ENCODE assay signal across 3 cellular contexts in genomic region chr10:24973163-24973562, GRCh38.
A peak's percentile ranks its signal among the peaks of the same experiment; 100 is the strongest.
TF ChIP-seq lines count a peak whose summit lies in the region.

No MANE protein-coding gene starts in this region.

TF ChIP-seq in HepG2, 621 proteins besides CTCF, POLR2A, EP300 and RAD21 (continues in another document):
- peak in 1 of 2 experiments; percentile 60; a peak in 2 of 4 replicates for TF ChIP-seq ATF4 (CRISPR knock-in tag; IDR thresholded peaks at IDR 0.05)
- TF ChIP-seq SOX5 (CRISPR knock-in tag; IDR thresholded peaks at IDR 0.05; ENCODE audit: borderline replicate concordance), result peak; percentile 41; the same call in 1 of the 2 replicates
- TF ChIP-seq PPARG (CRISPR knock-in tag; conservative IDR thresholded peaks at IDR 0.05), result no peak
- 0 out of 2 replicates have a peak, but pooled peaks have one; percentile 15 for TF ChIP-seq FOSL2 (CRISPR knock-in tag; IDR thresholded peaks at IDR 0.05)
- TF ChIP-seq, protein P1, sequence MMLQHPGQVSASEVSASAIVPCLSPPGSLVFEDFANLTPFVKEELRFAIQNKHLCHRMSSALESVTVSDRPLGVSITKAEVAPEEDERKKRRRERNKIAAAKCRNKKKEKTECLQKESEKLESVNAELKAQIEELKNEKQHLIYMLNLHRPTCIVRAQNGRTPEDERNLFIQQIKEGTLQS (CRISPR knock-in tag; IDR thresholded peaks at IDR 0.05), result 0 out of 2 replicates have a peak, but pooled peaks have one; percentile 24
- 0 out of 2 replicates have a peak, but pooled peaks have one; percentile 27 for TF ChIP-seq ZNF331 (CRISPR knock-in tag; IDR thresholded peaks at IDR 0.05)
- peak; percentile 58; the same call in 1 of the 2 replicates for TF ChIP-seq HMG20A (CRISPR knock-in tag; IDR thresholded peaks at IDR 0.05; ENCODE audit: borderline replicate concordance)
- no peak for TF ChIP-seq SOX6 (IDR thresholded peaks at IDR 0.05)
- peak; percentile 17; the same call in 1 of the 2 replicates for TF ChIP-seq SOX6 (CRISPR knock-in tag; IDR thresholded peaks at IDR 0.05)
- peak; percentile 22 for TF ChIP-seq XRCC5 (optimal IDR thresholded peaks at IDR 0.05; ENCODE audit: low read length)
- 0 out of 2 replicates have a peak, but pooled peaks have one; percentile 16 for TF ChIP-seq ZNF12 (CRISPR knock-in tag; IDR thresholded peaks at IDR 0.05)
- TF ChIP-seq, protein P2, sequence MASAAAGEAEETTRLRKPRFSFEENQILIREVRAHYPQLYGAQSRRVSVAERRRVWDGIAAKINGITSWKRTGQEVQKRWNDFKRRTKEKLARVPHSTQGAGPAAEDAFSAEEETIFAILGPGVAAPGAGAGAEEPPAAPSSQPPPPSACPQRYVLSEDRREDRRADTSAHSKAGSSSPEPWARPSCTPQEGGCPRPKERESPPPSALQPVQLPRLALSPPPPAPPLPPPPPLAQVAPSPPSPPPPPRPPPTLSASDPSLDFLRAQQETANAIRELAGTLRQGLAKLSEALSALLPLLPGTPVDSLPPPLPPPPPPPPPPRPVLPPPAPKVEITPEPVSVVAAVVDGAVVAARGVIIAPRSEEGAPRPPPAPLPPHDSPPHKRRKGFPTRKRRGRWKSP (CRISPR knock-in tag; IDR thresholded peaks at IDR 0.05), result no peak
- no peak for TF ChIP-seq KLF9 (CRISPR knock-in tag; IDR thresholded peaks at IDR 0.05; ENCODE audit: low read depth)
- TF ChIP-seq FOXA1 (IDR thresholded peaks at IDR 0.05), result no peak
- TF ChIP-seq FOXA1 (CRISPR knock-in tag; IDR thresholded peaks at IDR 0.05), result 0 out of 2 replicates have a peak, but pooled peaks have one; percentile 8
- TF ChIP-seq FOXA3 (CRISPR knock-in tag; IDR thresholded peaks at IDR 0.05), result 0 out of 2 replicates have a peak, but pooled peaks have one; percentile 27
- TF ChIP-seq ZNF644 (CRISPR knock-in tag; IDR thresholded peaks at IDR 0.05; ENCODE audit: low read depth), result 0 out of 2 replicates have a peak, but pooled peaks have one; percentile 32
- TF ChIP-seq ZNF788 (CRISPR knock-in tag; IDR thresholded peaks at IDR 0.05; ENCODE audit: borderline replicate concordance), result no peak
- no peak for TF ChIP-seq SOX13 (IDR thresholded peaks at IDR 0.05)
- peak in 1 of 2 experiments; percentile 65; a peak in 1 of 4 replicates for TF ChIP-seq SOX13 (CRISPR knock-in tag; conservative IDR thresholded peaks at IDR 0.05 in 1 of 2, IDR thresholded peaks at IDR 0.05 in 1 of 2)
- TF ChIP-seq CEBPB (IDR thresholded peaks at IDR 0.05; ENCODE audit: borderline replicate concordance, low read depth, low read length), result peak; percentile 67
- TF ChIP-seq SAP130 (CRISPR knock-in tag; IDR thresholded peaks at IDR 0.05; ENCODE audit: low read depth), result peak; percentile 13; the same call in 1 of the 2 replicates
- no peak for TF ChIP-seq ZNF878 (CRISPR knock-in tag; IDR thresholded peaks at IDR 0.05)
- no peak for TF ChIP-seq ZNF263 (CRISPR knock-in tag; IDR thresholded peaks at IDR 0.05)
- TF ChIP-seq ONECUT2 (CRISPR knock-in tag; IDR thresholded peaks at IDR 0.05), result no peak
- TF ChIP-seq GATAD2A (CRISPR knock-in tag; IDR thresholded peaks at IDR 0.05), result peak; percentile 30; the same call in 1 of the 2 replicates

TF ChIP-seq in IMR-90, 13 proteins besides CTCF, POLR2A, EP300 and RAD21:
- TF ChIP-seq NFE2L2 (IDR thresholded peaks at IDR 0.05; ENCODE audit: low read depth, low read length) (no peak), SMC3 (IDR thresholded peaks at IDR 0.05; ENCODE audit: low read depth, low read length) (no peak), BHLHE40 (IDR thresholded peaks at IDR 0.05; ENCODE audit: low read depth, low read length) (no peak), MXI1 (IDR thresholded peaks at IDR 0.05; ENCODE audit: borderline replicate concordance, low read depth, low read length) (no peak), RFX5 (IDR thresholded peaks at IDR 0.05; ENCODE audit: low read depth, low read length) (no peak), CHD1 (IDR thresholded peaks at IDR 0.05; ENCODE audit: low read depth, low read length) (no peak), CEBPB (IDR thresholded peaks at IDR 0.05; ENCODE audit: low read depth, low read length) (no peak), ELK1 (IDR thresholded peaks at IDR 0.05; ENCODE audit: borderline replicate concordance, low read depth, low read length) (no peak), MAZ (IDR thresholded peaks at IDR 0.05; ENCODE audit: borderline replicate concordance, low read depth, low read length) (no peak)

TF ChIP-seq in K562, 482 proteins besides CTCF, POLR2A, EP300 and RAD21:
- TF ChIP-seq HMBOX1 (IDR thresholded peaks at IDR 0.05), result no peak
- TF ChIP-seq TEAD2 (tag; IDR thresholded peaks at IDR 0.05), result no peak
TF ChIP-seq in K562: peak in this region for 0.
